Comparison of ENCODE assay signal across 11 cellular contexts in the genomic region with DNA sequence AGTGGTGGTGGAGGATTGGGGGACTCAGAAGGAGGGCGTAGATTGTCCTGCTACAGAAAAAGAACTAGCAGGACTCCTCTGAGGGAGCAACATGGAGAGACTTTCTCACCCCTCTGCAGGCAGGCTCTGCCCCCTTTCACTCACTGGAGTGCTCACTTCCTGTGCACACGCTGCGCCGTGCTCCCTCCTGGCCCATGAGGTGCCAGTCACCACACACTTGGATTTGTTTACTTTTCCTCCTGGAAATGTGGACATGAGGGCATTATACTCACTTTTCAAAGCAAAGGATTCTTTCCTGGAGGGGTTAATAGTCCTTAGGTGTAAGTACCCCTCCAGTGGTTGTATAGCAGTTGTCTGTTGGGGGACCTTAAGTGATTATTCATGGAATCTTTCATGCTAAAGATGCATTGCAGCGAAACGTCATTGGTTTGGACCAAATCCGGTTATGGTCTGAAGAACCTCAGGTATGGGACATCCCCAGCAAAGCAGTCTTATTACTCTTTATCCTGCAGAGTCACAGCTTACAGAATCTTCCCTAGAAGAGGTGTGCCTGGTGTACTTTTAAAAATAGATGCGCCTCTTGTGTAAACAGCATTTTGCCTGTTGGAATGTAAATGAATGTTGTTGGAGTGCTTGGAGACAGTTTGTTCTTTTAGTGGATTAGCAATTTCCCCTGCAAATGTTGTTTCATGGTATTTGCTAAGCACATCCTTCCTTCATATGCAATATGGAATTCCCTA.
DNase-seq lines count a peak whose midpoint lies in the region; ATAC-seq and TF ChIP-seq lines count a peak whose summit lies in the region.
"Had no signal": no experiment of that assay in that cellular context is flagged by ENCODE, and none has a peak within 500 bp of the region (broad histone marks: within the 10 kb centered on the region; RNA-seq: fewer than 3 reads in every experiment).

No MANE protein-coding gene starts in this region.

- H3K36me3 ChIP-seq in suprapubic skin (no peaks in the 10 kb centered on the region), ovary (no peaks in the 10 kb centered on the region), body of pancreas (replicated peaks in 1 of 2; ENCODE audit: insufficient read depth in 1 of 2, low read depth in 2 of 2) (no peaks in the 10 kb centered on the region)

- H3K27me3 ChIP-seq in suprapubic skin (no peaks in the 10 kb centered on the region), ovary (no peaks in the 10 kb centered on the region), body of pancreas (no peaks in the 10 kb centered on the region)

- TF ChIP-seq POLR2A in suprapubic skin (IDR thresholded peaks at IDR 0.05) (no peak), ovary (IDR thresholded peaks at IDR 0.05) (no peak), body of pancreas (IDR thresholded peaks at IDR 0.05) (no peak)

- peaks cover 85% of the 10 kb centered on the region for H3K4me1 Mint-ChIP-seq in MCF 10A (ENCODE audit: insufficient read depth, unreplicated experiment)

- CTCF ChIA-PET in MCF 10A (lab: Yijun Ruan, JAX), result interaction anchor here (0.6 to 1.9 kb wide), 7 partner anchors 9 to 300 kb away, joined by 3 to 5 read pairs (median 3); no protein-coding TSS in a partner anchor

- 69% methylated on average over 8 of the region's 8 CpGs for WGBS in suprapubic skin
- 71 to 77% (median 76%) methylated on average over 8 of the region's 8 CpGs for WGBS in ovary, 3 donors
- 88 to 91% methylated on average over 8 of the region's 8 CpGs for WGBS in body of pancreas, 2 donors

- intact Hi-C loops in MCF 10A (cut with micrococcal nuclease), result loop anchor here (1.0 to 5.0 kb wide), 4 partner anchors 28 to 608 kb away; no protein-coding TSS in a partner anchor
- intact Hi-C loops in ovary (cut with DNase I), result loop anchor here (5.0 to 10.0 kb wide), 8 partner anchors 107 to 605 kb away; a partner anchor contains a TSS
- intact Hi-C loops in body of pancreas (cut with DNase I), result no loop called here

- TF ChIP-seq EP300 in suprapubic skin (IDR thresholded peaks at IDR 0.05) (peak; percentile 67), ovary (IDR thresholded peaks at IDR 0.05) (no peak)

- H3K4me1 ChIP-seq in suprapubic skin, result peaks cover 97% of the 10 kb centered on the region
- H3K4me1 ChIP-seq in ovary (ENCODE audit: insufficient read depth), result peaks cover 38% of the 10 kb centered on the region
- H3K4me1 ChIP-seq in body of pancreas, result peaks cover 38% of the 10 kb centered on the region

- DNase-seq in HK-2 (ENCODE audit: unreplicated experiment) (peak; percentile 68), MCF 10A (ENCODE audit: unreplicated experiment) (peak; percentile 81), left kidney (ENCODE audit: low read depth, low spot score) (peak; percentile 33), suprapubic skin (ENCODE audit: low spot score in 2 of 2) (no peak), NCI-H524 treated with DMSO at 0.1 percent for 48 hours (lab: John Stamatoyannopoulos, UW) (no peak), NCI-H146 treated with DMSO at 0.1 percent for 48 hours (lab: John Stamatoyannopoulos, UW; ENCODE audit: unreplicated experiment) (no peak), ovary (no peak), body of pancreas (no peak)
- DNase-seq: NCI-H2171 treated with DMSO at 0.1 percent for 48 hours; stimulated activated CD4-positive, alpha-beta T cell treated with anti-CD3 and anti-CD28 coated beads, Interleukin-1b, Interleukin-23, amount 100 ng/mL, for 48 hours; T-helper 2 cell had no signal

- no peaks in the 10 kb centered on the region for H3K9me3 Mint-ChIP-seq in MCF 10A (ENCODE audit: unreplicated experiment)

- no peak overlapping the region for H3K4me3 ChIP-seq in suprapubic skin
- no peak overlapping the region for H3K4me3 ChIP-seq in ovary
- H3K4me3 ChIP-seq in body of pancreas, result no peak overlapping the region

- peak overlapping the region; percentile 28 for H3K4me3 Mint-ChIP-seq in MCF 10A (ENCODE audit: unreplicated experiment)

- no peaks in the 10 kb centered on the region for H3K27me3 Mint-ChIP-seq in MCF 10A (ENCODE audit: insufficient read depth, unreplicated experiment)

- BruUV-seq in MCF 10A (replicated peaks; lab: Mats Ljungman, UMichigan), result no TSS peak

- H3K36me3 Mint-ChIP-seq in MCF 10A (ENCODE audit: insufficient read depth, unreplicated experiment), result peaks cover 9% of the 10 kb centered on the region

- peak overlapping the region; percentile 98 for H3K27ac Mint-ChIP-seq in MCF 10A (ENCODE audit: low read depth, unreplicated experiment)

- POLR2A ChIA-PET in MCF 10A (lab: Yijun Ruan, JAX), result interaction anchor here (0.6 to 6.9 kb wide), 23 partner anchors 14 to 609 kb away, joined by 3 to 403 read pairs (median 11); a partner anchor contains a TSS

- H3K9me3 ChIP-seq in suprapubic skin (no peaks in the 10 kb centered on the region), ovary (no peaks in the 10 kb centered on the region), body of pancreas (no peaks in the 10 kb centered on the region)

- H3K27ac ChIP-seq in suprapubic skin (peak overlapping the region; percentile 88), ovary (peak overlapping the region in 1 of 2 donors; percentile 20), body of pancreas (peak overlapping the region in 1 of 4 donors; percentile 10)

- TF ChIP-seq CTCF in MCF 10A (IDR thresholded peaks at IDR 0.05; ENCODE audit: unreplicated experiment), result no peak
- TF ChIP-seq CTCF in suprapubic skin (IDR thresholded peaks at IDR 0.05), result no peak
- TF ChIP-seq CTCF in ovary (IDR thresholded peaks at IDR 0.05), result no peak
- no peak for TF ChIP-seq CTCF in body of pancreas (IDR thresholded peaks at IDR 0.05)

- ATAC-seq in body of pancreas, result no peak

Comparison
In these comparisons a context has a peak if more than half of its experiments do, and no peak if none do; other contexts are left out.
1. DNase-seq: peak in HK-2 (single experiment), MCF 10A (single experiment) and left kidney (single experiment); none in suprapubic skin (0 of 2), NCI-H524 treated with DMSO at 0.1 percent for 48 hours (single experiment), NCI-H146 treated with DMSO at 0.1 percent for 48 hours (single experiment), ovary (0 of 5) and body of pancreas (0 of 4).